ENCODE assay signal across 24 cellular contexts in the genomic region with DNA sequence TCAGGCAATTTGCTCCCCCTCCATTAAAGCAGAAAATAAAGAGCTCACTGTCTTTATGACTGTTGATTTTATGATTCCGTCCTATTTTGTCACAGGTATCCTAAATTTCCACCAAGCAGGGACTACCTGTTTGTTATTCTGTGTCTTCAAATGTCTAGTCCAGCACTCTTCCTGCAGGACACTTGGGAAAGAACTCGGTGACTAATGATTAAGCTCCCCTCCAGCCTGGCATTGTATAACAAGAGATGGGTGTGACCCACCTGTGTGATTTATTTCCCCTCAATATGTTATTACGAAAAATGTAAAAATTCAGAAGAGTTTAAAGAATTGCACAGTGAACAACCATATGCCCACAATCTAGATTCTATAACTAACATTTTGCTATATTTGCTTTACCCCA. TPM values are rescaled to one million over a fixed set of nuclear protein-coding genes. Genes with fewer than 3 reads are reported as not detected.
DNase-seq lines count a peak whose midpoint lies in the region; ATAC-seq, FAIRE-seq and TF ChIP-seq lines count a peak whose summit lies in the region.
"Had no signal": no experiment of that assay in that cellular context is flagged by ENCODE, and none has a peak within 500 bp of the region (broad histone marks: within the 10 kb centered on the region; RNA-seq: fewer than 3 reads in every experiment).

No MANE protein-coding gene starts in this region.

- in situ Hi-C loops in ACHN (cut with HindIII; ENCODE audit: low pct_ligation_motif_present, low pct_unique_long_range_greater_than_20kb, low sequenced_read_pairs): no loop called here

- H3K4me1 ChIP-seq in HEK293 (ENCODE audit: control insufficient read depth, insufficient read depth, low read length) (peaks cover 2% of the 10 kb centered on the region), left lung (no peaks in the 10 kb centered on the region), tibial artery (no peaks in the 10 kb centered on the region)
- H3K4me1 ChIP-seq: Peyer's patch had no signal

- H3K27ac ChIP-seq in HEK293 (ENCODE audit: extremely low read depth, low read depth, low read length) (no peak overlapping the region), left lung (no peak overlapping the region), tibial artery (no peak overlapping the region)
- H3K27ac ChIP-seq: Peyer's patch had no signal

- H3K4me3 ChIP-seq in HEK293 (ENCODE audit: low read depth, low read length): no peak overlapping the region
- no peak overlapping the region for H3K4me3 ChIP-seq in bronchial epithelial cell (ENCODE audit: low read depth, low read length)
- H3K4me3 ChIP-seq in left lung: no peak overlapping the region
- H3K4me3 ChIP-seq in tibial artery: no peak overlapping the region
- H3K4me3 ChIP-seq: GM23338, Peyer's patch had no signal

- peak; percentile 16 for ATAC-seq in left lung
- ATAC-seq: GM23338, HepG2 had no signal

- H3K27me3 ChIP-seq in bronchial epithelial cell (ENCODE audit: control insufficient read depth, insufficient read depth, low read length): peaks cover 3% of the 10 kb centered on the region
- peaks cover 0 to 50% of the 10 kb centered on the region in 2 donors for H3K27me3 ChIP-seq in left lung
- peaks cover 0 to 35% of the 10 kb centered on the region in 2 donors for H3K27me3 ChIP-seq in tibial artery
- H3K27me3 ChIP-seq: Peyer's patch had no signal

- intact Hi-C loops in left lung (cut with DNase I) (no loop called here), tibial artery (cut with DNase I; ENCODE audit: low total_unique reads) (no loop called here)

- CTCF ChIA-PET in HEK293 (lab: Yijun Ruan, JAX): interaction anchor here (1.0 to 3.4 kb wide), 3 partner anchors 18 to 79 kb away, joined by 5 to 14 read pairs (median 6); no protein-coding TSS in a partner anchor

- H3K9me3 ChIP-seq in HEK293 (ENCODE audit: control insufficient read depth, insufficient read depth, low read depth, low read length) (no peaks in the 10 kb centered on the region), left lung (no peaks in the 10 kb centered on the region), tibial artery (no peaks in the 10 kb centered on the region)
- H3K9me3 ChIP-seq: Peyer's patch, SK-N-SH had no signal

- POLR2A ChIA-PET in HEK293 (lab: Yijun Ruan, JAX): no interaction called here

- FAIRE-seq in bronchial epithelial cell (lab: Jason Lieb, UNC): no peak
- FAIRE-seq: A204.1, GM18507, HepG2 had no signal

- H3K36me3 ChIP-seq in HEK293 (ENCODE audit: control insufficient read depth in 2 of 2, insufficient read depth in 1 of 2, low read length in 2 of 2) (no peaks in the 10 kb centered on the region), bronchial epithelial cell (ENCODE audit: control insufficient read depth, insufficient read depth, low read length) (no peaks in the 10 kb centered on the region), left lung (no peaks in the 10 kb centered on the region), tibial artery (no peaks in the 10 kb centered on the region)
- H3K36me3 ChIP-seq: Peyer's patch had no signal

- DNase-seq in ACHN (peak; percentile 33), bronchial epithelial cell (ENCODE audit: low read depth) (peak; percentile 60), left lung (no peak), GDM1 (lab: John Stamatoyannopoulos, UW) (no peak), tibial artery (no peak), NCI-H2171 treated with DMSO at 0.1 percent for 48 hours (lab: John Stamatoyannopoulos, UW) (no peak)
- DNase-seq: C1 segment of cervical spinal cord; CD4-positive, alpha-beta memory T cell; COR-L47; DMS 273 treated with DMSO at 0.1 percent for 48 hours; DND-41; H9; HFFc6; Karpas-422; NCI-H2029; NCI-H526 treated with DMSO at 0.1 percent for 48 hours; Peyer's patch; SK-N-SH; SW 1271 had no signal

- TF ChIP-seq CTCF in HEK293 (tag by site-specific recombination; IDR thresholded peaks at IDR 0.05) (no peak), bronchial epithelial cell (IDR thresholded peaks at IDR 0.05; ENCODE audit: insufficient read depth, low read length, severe bottlenecking) (no peak), left lung (IDR thresholded peaks at IDR 0.05) (no peak), tibial artery (IDR thresholded peaks at IDR 0.05) (no peak)

TF ChIP-seq in HEK293, 187 proteins besides CTCF, POLR2A, EP300 and RAD21:
- TF ChIP-seq TCF7L2 (IDR thresholded peaks at IDR 0.05; ENCODE audit: borderline replicate concordance, low read depth, low read length): no peak
- 0 out of 2 replicates have a peak, but pooled peaks have one; percentile 20 for TF ChIP-seq SCRT2 (tag by site-specific recombination; IDR thresholded peaks at IDR 0.05)
- no peak for TF ChIP-seq PRDM6 (tag by site-specific recombination; IDR thresholded peaks at IDR 0.05)
- TF ChIP-seq, protein P1, sequence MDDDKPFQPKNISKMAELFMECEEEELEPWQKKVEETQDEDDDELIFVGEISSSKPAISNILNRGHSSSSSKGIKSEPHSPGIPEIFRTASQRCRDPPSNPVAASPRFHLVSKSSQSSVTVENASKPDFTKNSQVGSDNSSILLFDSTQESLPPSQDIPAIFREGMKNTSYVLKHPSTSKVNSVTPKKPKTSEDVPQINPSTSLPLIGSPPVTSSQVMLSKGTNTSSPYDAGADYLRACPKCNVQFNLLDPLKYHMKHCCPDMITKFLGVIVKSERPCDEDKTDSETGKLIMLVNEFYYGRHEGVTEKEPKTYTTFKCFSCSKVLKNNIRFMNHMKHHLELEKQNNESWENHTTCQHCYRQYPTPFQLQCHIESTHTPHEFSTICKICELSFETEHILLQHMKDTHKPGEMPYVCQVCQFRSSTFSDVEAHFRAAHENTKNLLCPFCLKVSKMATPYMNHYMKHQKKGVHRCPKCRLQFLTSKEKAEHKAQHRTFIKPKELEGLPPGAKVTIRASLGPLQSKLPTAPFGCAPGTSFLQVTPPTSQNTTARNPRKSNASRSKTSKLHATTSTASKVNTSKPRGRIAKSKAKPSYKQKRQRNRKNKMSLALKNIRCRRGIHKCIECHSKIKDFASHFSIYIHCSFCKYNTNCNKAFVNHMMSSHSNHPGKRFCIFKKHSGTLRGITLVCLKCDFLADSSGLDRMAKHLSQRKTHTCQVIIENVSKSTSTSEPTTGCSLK (tag by site-specific recombination; IDR thresholded peaks at IDR 0.05): no peak
- TF ChIP-seq ZFP3 (tag by site-specific recombination; IDR thresholded peaks at IDR 0.05; ENCODE audit: low read depth): no peak
- no peak for TF ChIP-seq KLF1 (tag by site-specific recombination; IDR thresholded peaks at IDR 0.05)
TF ChIP-seq in HEK293: peak in this region for 1.

RNA-seq across cellular contexts. Expression of gene LRRN2, which starts 42.9 kb away (rescaled TPM):
- total RNA-seq in bronchial epithelial cell (not detected in 2 replicates), left lung (1 to 10 TPM; 2.5 to 7.1 TPM)
- total RNA-seq: CD4-positive, alpha-beta memory T cell; HepG2; HFFc6 had no signal

Comparison
In these comparisons a context has a peak if more than half of its experiments do, and no peak if none do; other contexts are left out.
1. DNase-seq: peak in ACHN (single experiment) and bronchial epithelial cell (single experiment); none in left lung (0 of 2), GDM1 (single experiment), tibial artery (0 of 2) and NCI-H2171 treated with DMSO at 0.1 percent for 48 hours (single experiment).